ENCODE assay signal across 9 cellular contexts in the genomic region with DNA sequence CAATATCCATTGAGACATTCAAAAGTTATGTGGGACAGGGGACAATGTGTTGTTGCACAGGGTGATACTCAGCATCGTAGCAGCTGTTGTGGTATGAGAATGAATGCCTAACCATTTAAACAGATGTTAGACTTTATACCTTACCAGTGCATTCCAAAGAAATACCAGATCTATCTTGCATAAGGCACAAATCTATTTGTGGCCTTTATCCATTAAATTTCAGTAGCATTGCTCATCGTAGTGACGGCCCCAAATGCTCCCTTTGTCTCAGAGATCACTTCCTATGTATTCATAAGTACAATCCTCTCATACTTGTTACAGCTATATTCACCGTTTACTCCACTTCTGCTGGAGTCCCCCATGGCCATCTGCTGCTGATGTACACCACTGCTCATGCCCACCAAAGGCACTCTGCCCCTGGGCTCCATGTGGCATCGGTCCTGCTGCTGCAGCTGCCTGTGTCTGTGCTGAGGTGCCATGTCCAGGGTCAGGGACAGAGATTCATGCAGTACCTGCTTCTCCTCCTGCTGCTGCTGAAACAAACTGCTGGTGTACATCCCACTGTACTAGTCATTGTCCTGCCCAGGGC.
DNase-seq lines count a peak whose midpoint lies in the region; ATAC-seq, FAIRE-seq and TF ChIP-seq lines count a peak whose summit lies in the region.
"Had no signal": no experiment of that assay in that cellular context is flagged by ENCODE, and none has a peak within 500 bp of the region (broad histone marks: within the 10 kb centered on the region; RNA-seq: fewer than 3 reads in every experiment).

No MANE protein-coding gene starts in this region.

- peak; percentile 96 for DNase-seq in IMR-90
- DNase-seq in K562 (ENCODE audit: extremely low read depth in 1 of 4, low spot score in 3 of 4), result no peak
- DNase-seq in keratinocyte (ENCODE audit: low read depth, low spot score), result peak; percentile 68
- DNase-seq in uterus, result no peak
- no peak for DNase-seq in NCI-H446 treated with DMSO at 0.1 percent for 48 hours (lab: John Stamatoyannopoulos, UW)
- DNase-seq in activated CD4-positive, alpha-beta T cell treated with anti-CD3 and anti-CD28 coated beads, Interleukin-2, amount 50 U/mL, for 48 hours, result no peak
- DNase-seq: activated naive CD4-positive, alpha-beta T cell had no signal

- H4K5ac ChIP-seq in IMR-90 (ENCODE audit: low read depth, low read length), result peak overlapping the region; percentile 99

- H3K9me1 ChIP-seq in IMR-90 (ENCODE audit: insufficient read depth, low read length), result peaks cover 9% of the 10 kb centered on the region
- no peaks in the 10 kb centered on the region for H3K9me1 ChIP-seq in K562 (ENCODE audit: control insufficient read depth, insufficient read depth, low read length)
- H3K9me1 ChIP-seq in keratinocyte (ENCODE audit: control insufficient read depth, extremely low read depth, insufficient read depth, low read length), result no peaks in the 10 kb centered on the region

- H2AFZ ChIP-seq in IMR-90 (replicated peaks; ENCODE audit: low read length, poor library complexity) (peak overlapping the region; percentile 76), K562 (ENCODE audit: low read depth, low read length) (no peak overlapping the region), keratinocyte (ENCODE audit: control insufficient read depth, low read length) (peak overlapping the region; percentile 31)

- peak overlapping the region; percentile 100 for H3K23ac ChIP-seq in IMR-90 (ENCODE audit: low read depth, low read length)

- TF ChIP-seq RAD21 in IMR-90 (IDR thresholded peaks at IDR 0.05; ENCODE audit: low read length) (no peak), K562 (CRISPR knock-in tag; conservative IDR thresholded peaks at IDR 0.05 in 1 of 2, IDR thresholded peaks at IDR 0.05 in 1 of 2) (no peak)

- H3K56ac ChIP-seq in IMR-90 (ENCODE audit: extremely low read depth, insufficient read depth, low read length), result peak overlapping the region; percentile 88

- no peak for FAIRE-seq in K562 (lab: Jason Lieb, UNC)
- peak; percentile 97 for FAIRE-seq in keratinocyte (lab: Jason Lieb, UNC)

- CTCF ChIA-PET in IMR-90 (lab: Yijun Ruan, JAX), result interaction anchor here (0.6 to 6.1 kb wide), 5 partner anchors 9 to 96 kb away, joined by 3 to 46 read pairs (median 3); a partner anchor contains a TSS
- CTCF ChIA-PET in K562 (lab: Yijun Ruan, JAX; ENCODE audit: low intra/inter-chr PET ratio), result no interaction called here

- H4K8ac ChIP-seq in IMR-90 (ENCODE audit: low read depth in 2 of 2, low read length in 2 of 2), result peak overlapping the region; percentile 72 to 94

- H3K9me3 ChIP-seq in IMR-90 (ENCODE audit: control insufficient read depth, insufficient read depth, low read length) (no peaks in the 10 kb centered on the region), K562 (replicated peaks; ENCODE audit: control insufficient read depth, insufficient read depth, low read depth, low read length) (no peaks in the 10 kb centered on the region), keratinocyte (ENCODE audit: control insufficient read depth, low read depth, low read length) (no peaks in the 10 kb centered on the region), uterus (no peaks in the 10 kb centered on the region)

- H3K4me2 ChIP-seq in IMR-90 (ENCODE audit: low read depth, low read length) (peak overlapping the region; percentile 80), K562 (ENCODE audit: insufficient read depth, low read length) (peak overlapping the region; percentile 28), keratinocyte (ENCODE audit: control insufficient read depth, extremely low read depth, insufficient read depth, low read depth, low read length) (peak overlapping the region; percentile 68)

- in situ Hi-C loops in IMR-90 (cut with MboI; ENCODE audit: low sequenced_read_pairs) (no loop called here), K562 (cut with MboI) (no loop called here)

- POLR2A ChIA-PET in IMR-90 (lab: Charles Lee; ENCODE audit: unreplicated experiment) (interaction anchor here (0.5 to 3.6 kb wide), 2 partner anchors 95 to 105 kb away, joined by 3 to 26 read pairs; a partner anchor contains a TSS), K562 (lab: Yijun Ruan, JAX) (interaction anchor here (0.5 to 4.6 kb wide), 9 partner anchors 9 to 134 kb away, joined by 3 to 41 read pairs (median 4); a partner anchor contains a TSS)

- H4K91ac ChIP-seq in IMR-90 (ENCODE audit: insufficient read depth, low read depth, low read length), result peak overlapping the region; percentile 98

- TF ChIP-seq CTCF in IMR-90 (conservative IDR thresholded peaks at IDR 0.05; ENCODE audit: low read depth, low read length) (no peak), K562 (IDR thresholded peaks at IDR 0.05 in 2 of 3, conservative IDR thresholded peaks at IDR 0.05 in 1 of 3; ENCODE audit: insufficient read depth in 2 of 3, low read depth in 1 of 3, low read length in 3 of 3) (no peak), keratinocyte (optimal IDR thresholded peaks at IDR 0.05 in 1 of 3, IDR thresholded peaks at IDR 0.05 in 1 of 3, conservative IDR thresholded peaks at IDR 0.05 in 1 of 3; ENCODE audit: extremely low read depth in 1 of 3, insufficient read depth in 2 of 3, low read length in 3 of 3) (no peak), uterus (IDR thresholded peaks at IDR 0.05) (no peak)

- 11% methylated on average over 3 of the region's 5 CpGs; no CpG with 5 or more reads in 1 of the 2 experiments for WGBS in IMR-90 (ENCODE audit: extremely low coverage in 2 of 2, insufficient read length in 1 of 2), 2 experiments
- 84% methylated on average over 5 of the region's 5 CpGs for WGBS in K562 (ENCODE audit: insufficient coverage, low coverage, missing lambda C conversion rate)

- peak overlapping the region; percentile 100 for H2BK5ac ChIP-seq in IMR-90 (ENCODE audit: low read depth, low read length, poor library complexity, severe bottlenecking)

- H3K18ac ChIP-seq in IMR-90 (ENCODE audit: low read depth, low read length), result peak overlapping the region; percentile 99

- H3K27ac ChIP-seq in IMR-90 (ENCODE audit: insufficient read depth, low read length), result peak overlapping the region; percentile 100
- H3K27ac ChIP-seq in K562 (ENCODE audit: extremely low read depth, low read depth, low read length), result no peak overlapping the region
- H3K27ac ChIP-seq in keratinocyte (ENCODE audit: control insufficient read depth, insufficient read depth, low read length), result peak overlapping the region; percentile 46
- H3K27ac ChIP-seq in uterus, result peak overlapping the region; percentile 46 to 70
- H3K27ac ChIP-seq: HL-60 had no signal

- H3K4me3 ChIP-seq in IMR-90 (ENCODE audit: insufficient read depth, low read depth, low read length), result no peak overlapping the region
- H3K4me3 ChIP-seq in K562, result no peak overlapping the region
- H3K4me3 ChIP-seq in keratinocyte (ENCODE audit: control insufficient read depth in 2 of 3, extremely low read depth in 1 of 3, insufficient read depth in 2 of 3, low read depth in 1 of 3, low read length in 3 of 3), result peak overlapping the region in 1 of 3 experiments; percentile 13
- peak overlapping the region in 1 of 2 donors; percentile 18 for H3K4me3 ChIP-seq in uterus

- H3K4me1 ChIP-seq in IMR-90 (ENCODE audit: control insufficient read depth, insufficient read depth, low read length) (peaks cover 19% of the 10 kb centered on the region), K562 (replicated peaks in 1 of 2; ENCODE audit: control insufficient read depth in 2 of 2, insufficient read depth in 2 of 2, low read length in 2 of 2) (peaks cover 7 to 67% of the 10 kb centered on the region in 2 experiments), keratinocyte (ENCODE audit: control insufficient read depth, extremely low read depth, insufficient read depth, low read length) (peaks cover 44% of the 10 kb centered on the region), uterus (peaks cover 0 to 10% of the 10 kb centered on the region in 2 donors)

- intact Hi-C loops in IMR-90 (cut with micrococcal nuclease), result loop anchor here (10.0 kb wide), 1 partner anchor 500 kb away; no protein-coding TSS in a partner anchor
- intact Hi-C loops in K562 (cut with micrococcal nuclease), result no loop called here
- intact Hi-C loops in uterus (cut with DNase I; ENCODE audit: low total_unique reads), result loop anchor here (5.0 kb wide), 1 partner anchor 98 kb away; a partner anchor contains a TSS

- BruUV-seq in IMR-90 (replicated peaks; lab: Mats Ljungman, UMichigan) (no TSS peak), K562 (replicated peaks; lab: Mats Ljungman, UMichigan) (no TSS peak)

- H3K79me2 ChIP-seq in K562 (ENCODE audit: control insufficient read depth, insufficient read depth, low read length), result peaks cover 100% of the 10 kb centered on the region
- no peaks in the 10 kb centered on the region for H3K79me2 ChIP-seq in keratinocyte (ENCODE audit: control insufficient read depth, insufficient read depth, low read length)

- H2BK120ac ChIP-seq in IMR-90 (ENCODE audit: low read depth, low read length), result peak overlapping the region; percentile 100

- peak overlapping the region; percentile 98 for H3K14ac ChIP-seq in IMR-90 (replicated peaks; ENCODE audit: low read depth, low read length)

- TF ChIP-seq POLR2A in IMR-90 (IDR thresholded peaks at IDR 0.05; ENCODE audit: low read depth, low read length) (peak; percentile 63; the same call in 1 of the 2 replicates), K562 (conservative IDR thresholded peaks at IDR 0.05) (peak; percentile 55), uterus (IDR thresholded peaks at IDR 0.05) (no peak)

- H3K9ac ChIP-seq in IMR-90 (ENCODE audit: low read depth, low read length) (peak overlapping the region; percentile 75), K562 (ENCODE audit: insufficient read depth in 1 of 2, low read depth in 2 of 2, low read length in 2 of 2) (peak overlapping the region in 1 of 2 experiments; percentile 47; a peak in 2 of 4 replicates), keratinocyte (ENCODE audit: control insufficient read depth, extremely low read depth, insufficient read depth, low read length) (no peak overlapping the region)

- H3K36me3 ChIP-seq in IMR-90 (ENCODE audit: control insufficient read depth, insufficient read depth, low read length) (no peaks in the 10 kb centered on the region), K562 (ENCODE audit: control insufficient read depth, insufficient read depth, low read length) (peaks cover 89% of the 10 kb centered on the region), keratinocyte (ENCODE audit: control insufficient read depth in 2 of 2, extremely low read depth in 1 of 2, insufficient read depth in 2 of 2, low read length in 2 of 2) (no peaks in the 10 kb centered on the region), uterus (no peaks in the 10 kb centered on the region)

- no peaks in the 10 kb centered on the region for H4K20me1 ChIP-seq in IMR-90 (ENCODE audit: insufficient read depth, low read length)
- H4K20me1 ChIP-seq in K562 (replicated peaks; ENCODE audit: control insufficient read depth, insufficient read depth, low read length), result peaks cover 37% of the 10 kb centered on the region
- H4K20me1 ChIP-seq in keratinocyte (ENCODE audit: control insufficient read depth, extremely low read depth, insufficient read depth, low read length), result no peaks in the 10 kb centered on the region

- H3K4ac ChIP-seq in IMR-90 (ENCODE audit: low read depth, low read length), result peak overlapping the region; percentile 99

- H2BK15ac ChIP-seq in IMR-90 (ENCODE audit: low read depth, low read length), result peak overlapping the region; percentile 98; the same call in 2 of the 3 replicates

- H2BK20ac ChIP-seq in IMR-90 (ENCODE audit: low read depth, low read length), result peak overlapping the region; percentile 99

- peak overlapping the region; percentile 84 for H2AK9ac ChIP-seq in IMR-90 (replicated peaks; ENCODE audit: low read depth, low read length, poor library complexity)

- no peak for TF ChIP-seq EP300 in K562 (IDR thresholded peaks at IDR 0.05; ENCODE audit: low read length)

- ATAC-seq in IMR-90 (ENCODE audit: low read depth) (peak; percentile 75), K562 (no peak), HG02885 (IDR thresholded peaks at IDR 0.05; ENCODE audit: poor library complexity, unreplicated experiment) (no peak)

- H3K27me3 ChIP-seq in IMR-90 (ENCODE audit: control insufficient read depth, insufficient read depth, low read length), result no peaks in the 10 kb centered on the region
- H3K27me3 ChIP-seq in K562 (ENCODE audit: control insufficient read depth in 2 of 2, insufficient read depth in 2 of 2, low read length in 2 of 2), result no peaks in the 10 kb centered on the region
- no peaks in the 10 kb centered on the region for H3K27me3 ChIP-seq in keratinocyte (ENCODE audit: control insufficient read depth, extremely low read depth, insufficient read depth, low read length)
- no peaks in the 10 kb centered on the region for H3K27me3 ChIP-seq in uterus

- dilution Hi-C loops in IMR-90 (cut with HindIII; ENCODE audit: low sequenced_read_pairs, unreplicated experiment), result loop anchor here (25.0 kb wide), 1 partner anchor 98 kb away; a partner anchor contains a TSS
- dilution Hi-C loops in keratinocyte (cut with MboI; ENCODE audit: extremely low pct_ligation_motif_present, low sequenced_read_pairs), result no loop called here

- H3K79me1 ChIP-seq in IMR-90 (ENCODE audit: low read depth in 1 of 2, low read length in 2 of 2), result peaks cover 12 to 34% of the 10 kb centered on the region in 2 experiments; a peak in 3 of 4 replicates

- H2AK5ac ChIP-seq in IMR-90 (ENCODE audit: low read depth, low read length), result peak overlapping the region; percentile 99

Comparison
In these comparisons a context has a peak if more than half of its experiments do, and no peak if none do; other contexts are left out.
1. DNase-seq: peak in IMR-90 (single experiment) and keratinocyte (single experiment); none in K562 (0 of 4), uterus (0 of 2), NCI-H446 treated with DMSO at 0.1 percent for 48 hours (single experiment) and activated CD4-positive, alpha-beta T cell treated with anti-CD3 and anti-CD28 coated beads, Interleukin-2, amount 50 U/mL, for 48 hours (0 of 2).
2. H3K4me2 ChIP-seq: peak in every context shown above with its lines; median percentile 80 in IMR-90; 68 in keratinocyte; 28 in K562.
3. POLR2A ChIP-seq: peak in IMR-90 (single experiment) and K562 (single experiment); none in uterus (0 of 2).